Comparison of ENCODE assay signal across 1 cellular context in the genomic region with DNA sequence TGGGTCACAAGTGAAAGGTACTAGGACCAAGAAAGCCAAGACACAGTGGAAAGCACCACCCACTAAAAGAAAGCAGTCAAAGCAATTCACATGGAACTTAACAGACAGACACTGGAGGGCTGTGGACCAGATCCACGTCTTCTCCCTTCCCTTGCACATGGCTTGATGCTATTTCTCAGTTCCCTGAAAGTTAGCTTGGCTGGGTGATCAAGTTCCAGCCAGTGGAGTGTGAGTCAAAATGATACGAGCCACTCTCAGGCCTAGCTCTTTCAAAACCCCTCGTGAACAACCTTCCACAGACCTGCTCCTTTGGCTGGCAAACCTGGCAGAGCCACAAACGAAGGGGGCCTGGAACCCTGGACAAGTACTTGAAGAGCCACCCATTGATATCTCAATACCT.
TF ChIP-seq lines count a peak whose summit lies in the region.

No MANE protein-coding gene starts in this region.

TF ChIP-seq in GM12878, 131 proteins besides CTCF, POLR2A, EP300 and RAD21 (continued from another document):
- TF ChIP-seq PAX5 (IDR thresholded peaks at IDR 0.05; ENCODE audit: borderline replicate concordance, low read depth, low read length): no peak
- TF ChIP-seq, protein P1, sequence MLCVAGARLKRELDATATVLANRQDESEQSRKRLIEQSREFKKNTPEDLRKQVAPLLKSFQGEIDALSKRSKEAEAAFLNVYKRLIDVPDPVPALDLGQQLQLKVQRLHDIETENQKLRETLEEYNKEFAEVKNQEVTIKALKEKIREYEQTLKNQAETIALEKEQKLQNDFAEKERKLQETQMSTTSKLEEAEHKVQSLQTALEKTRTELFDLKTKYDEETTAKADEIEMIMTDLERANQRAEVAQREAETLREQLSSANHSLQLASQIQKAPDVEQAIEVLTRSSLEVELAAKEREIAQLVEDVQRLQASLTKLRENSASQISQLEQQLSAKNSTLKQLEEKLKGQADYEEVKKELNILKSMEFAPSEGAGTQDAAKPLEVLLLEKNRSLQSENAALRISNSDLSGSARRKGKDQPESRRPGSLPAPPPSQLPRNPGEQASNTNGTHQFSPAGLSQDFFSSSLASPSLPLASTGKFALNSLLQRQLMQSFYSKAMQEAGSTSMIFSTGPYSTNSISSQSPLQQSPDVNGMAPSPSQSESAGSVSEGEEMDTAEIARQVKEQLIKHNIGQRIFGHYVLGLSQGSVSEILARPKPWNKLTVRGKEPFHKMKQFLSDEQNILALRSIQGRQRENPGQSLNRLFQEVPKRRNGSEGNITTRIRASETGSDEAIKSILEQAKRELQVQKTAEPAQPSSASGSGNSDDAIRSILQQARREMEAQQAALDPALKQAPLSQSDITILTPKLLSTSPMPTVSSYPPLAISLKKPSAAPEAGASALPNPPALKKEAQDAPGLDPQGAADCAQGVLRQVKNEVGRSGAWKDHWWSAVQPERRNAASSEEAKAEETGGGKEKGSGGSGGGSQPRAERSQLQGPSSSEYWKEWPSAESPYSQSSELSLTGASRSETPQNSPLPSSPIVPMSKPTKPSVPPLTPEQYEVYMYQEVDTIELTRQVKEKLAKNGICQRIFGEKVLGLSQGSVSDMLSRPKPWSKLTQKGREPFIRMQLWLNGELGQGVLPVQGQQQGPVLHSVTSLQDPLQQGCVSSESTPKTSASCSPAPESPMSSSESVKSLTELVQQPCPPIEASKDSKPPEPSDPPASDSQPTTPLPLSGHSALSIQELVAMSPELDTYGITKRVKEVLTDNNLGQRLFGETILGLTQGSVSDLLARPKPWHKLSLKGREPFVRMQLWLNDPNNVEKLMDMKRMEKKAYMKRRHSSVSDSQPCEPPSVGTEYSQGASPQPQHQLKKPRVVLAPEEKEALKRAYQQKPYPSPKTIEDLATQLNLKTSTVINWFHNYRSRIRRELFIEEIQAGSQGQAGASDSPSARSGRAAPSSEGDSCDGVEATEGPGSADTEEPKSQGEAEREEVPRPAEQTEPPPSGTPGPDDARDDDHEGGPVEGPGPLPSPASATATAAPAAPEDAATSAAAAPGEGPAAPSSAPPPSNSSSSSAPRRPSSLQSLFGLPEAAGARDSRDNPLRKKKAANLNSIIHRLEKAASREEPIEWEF (IDR thresholded peaks at IDR 0.05; ENCODE audit: insufficient replicate concordance, low read depth, low read length): no peak
- TF ChIP-seq FOXK2 (IDR thresholded peaks at IDR 0.05): no peak
- TF ChIP-seq CREB1 (IDR thresholded peaks at IDR 0.05; ENCODE audit: low read depth): 0 out of 2 replicates have a peak, but pooled peaks have one; percentile 8
- TF ChIP-seq MYC (IDR thresholded peaks at IDR 0.05; ENCODE audit: insufficient read depth, insufficient read length, insufficient replicate concordance, low read length, severe bottlenecking): no peak
